8 cellular contexts compared by ENCODE assay signal in genomic region chr12:31080221-31080620, GRCh38. TPM values are rescaled to one million over a fixed set of nuclear protein-coding genes. Genes with fewer than 3 reads are reported as not detected.
A peak's percentile ranks its signal among the peaks of the same experiment; 100 is the strongest.
DNase-seq lines count a peak whose midpoint lies in the region; ATAC-seq lines count a peak whose summit lies in the region.
"Not testable (repeated sequence)": the region's sequence is repeated elsewhere in the genome, so short reads cannot be mapped to it uniquely, and the experiment has no call there.

No MANE protein-coding gene starts in this region.

- not testable (repeated sequence) for H3K4ac ChIP-seq in mesendoderm (ENCODE audit: low read depth, low read length)

- H2BK5ac ChIP-seq in mesendoderm (ENCODE audit: low read length), result not testable (repeated sequence)

- H2BK120ac ChIP-seq in mesendoderm (ENCODE audit: low read depth, low read length), result not testable (repeated sequence)

- H3K4me2 ChIP-seq in mesendoderm (ENCODE audit: low read length), result not testable (repeated sequence)

- not testable (repeated sequence) for H3K4me3 Mint-ChIP-seq in activated naive CD8-positive, alpha-beta T cell treated with anti-CD3 and anti-CD28 coated beads, Interleukin-2, amount 50 U/mL, for 24 hours; stimulated activated naive CD8-positive, alpha-beta T cell treated with anti-CD3 and anti-CD28 coated beads, Interleukin-15, Interleukin-2, amounts not matched to agents 100 ng/mL and 50 ng/mL, for 24 hours

- not testable (repeated sequence) for H3K79me1 ChIP-seq in mesendoderm (ENCODE audit: low read length)

- H3K4me3 ChIP-seq in mesendoderm (ENCODE audit: low read length), result not testable (repeated sequence)

- in situ Hi-C loops in KBM-7 (cut with MboI; ENCODE audit: low pct_unique_long_range_greater_than_20kb, low sequenced_read_pairs), result not testable (repeated sequence)

- not testable (repeated sequence) for H3K79me2 ChIP-seq in mesendoderm (ENCODE audit: control insufficient read depth, insufficient read depth, low read length)

- H3K27ac ChIP-seq in epithelial cell of prostate, result peak overlapping the region; percentile 7
- H3K27ac ChIP-seq in mesendoderm (ENCODE audit: low read depth, low read length), result peak overlapping the region; percentile 62

- not testable (repeated sequence) for H3K9me3 Mint-ChIP-seq in activated naive CD8-positive, alpha-beta T cell treated with anti-CD3 and anti-CD28 coated beads, Interleukin-2, amount 50 U/mL, for 24 hours; stimulated activated naive CD8-positive, alpha-beta T cell treated with anti-CD3 and anti-CD28 coated beads, Interleukin-15, Interleukin-2, amounts not matched to agents 100 ng/mL and 50 ng/mL, for 24 hours

- H4K8ac ChIP-seq in mesendoderm (ENCODE audit: low read depth, low read length), result peak overlapping the region; percentile 56

- not testable (repeated sequence) for H3K56ac ChIP-seq in mesendoderm (ENCODE audit: low read length)

- not testable (repeated sequence) for H4K5ac ChIP-seq in mesendoderm (ENCODE audit: low read length)

- not testable (repeated sequence) for H3K9ac ChIP-seq in mesendoderm (ENCODE audit: low read length)

- not testable (repeated sequence) for H3K18ac ChIP-seq in mesendoderm (ENCODE audit: low read length)

- H3K36me3 ChIP-seq in mesendoderm (ENCODE audit: control insufficient read depth, insufficient read depth, low read length), result not testable (repeated sequence)

- not testable (repeated sequence) for H3K27me3 ChIP-seq in mesendoderm (ENCODE audit: insufficient read depth, low read length, poor library complexity)

- peaks cover 27% of the 10 kb centered on the region for H3K4me1 Mint-ChIP-seq in activated naive CD8-positive, alpha-beta T cell treated with anti-CD3 and anti-CD28 coated beads, Interleukin-2, amount 50 U/mL, for 24 hours
- peaks cover 21% of the 10 kb centered on the region for H3K4me1 Mint-ChIP-seq in stimulated activated naive CD8-positive, alpha-beta T cell treated with anti-CD3 and anti-CD28 coated beads, Interleukin-15, Interleukin-2, amounts not matched to agents 100 ng/mL and 50 ng/mL, for 24 hours (ENCODE audit: low read depth)

- H2AK5ac ChIP-seq in mesendoderm (ENCODE audit: low read length), result not testable (repeated sequence)

- H3K36me3 Mint-ChIP-seq in activated naive CD8-positive, alpha-beta T cell treated with anti-CD3 and anti-CD28 coated beads, Interleukin-2, amount 50 U/mL, for 24 hours (ENCODE audit: low read depth), result peaks cover 38% of the 10 kb centered on the region
- peaks cover 52% of the 10 kb centered on the region for H3K36me3 Mint-ChIP-seq in stimulated activated naive CD8-positive, alpha-beta T cell treated with anti-CD3 and anti-CD28 coated beads, Interleukin-15, Interleukin-2, amounts not matched to agents 100 ng/mL and 50 ng/mL, for 24 hours (ENCODE audit: low read depth)

- H3K23ac ChIP-seq in mesendoderm (ENCODE audit: low read length), result not testable (repeated sequence)

- H3K27ac Mint-ChIP-seq in activated naive CD8-positive, alpha-beta T cell treated with anti-CD3 and anti-CD28 coated beads, Interleukin-2, amount 50 U/mL, for 24 hours, result peak overlapping the region; percentile 20
- peak overlapping the region; percentile 32 for H3K27ac Mint-ChIP-seq in stimulated activated naive CD8-positive, alpha-beta T cell treated with anti-CD3 and anti-CD28 coated beads, Interleukin-15, Interleukin-2, amounts not matched to agents 100 ng/mL and 50 ng/mL, for 24 hours

- H3K4me1 ChIP-seq in mesendoderm (ENCODE audit: control insufficient read depth, low read depth, low read length), result not testable (repeated sequence)

- DNase-seq in Daoy (ENCODE audit: low read depth) (peak; percentile 78), KBM-7 (peak; percentile 76), NCI-H69 (lab: John Stamatoyannopoulos, UW) (peak; percentile 97), UCSD-AML1 (lab: John Stamatoyannopoulos, UW; ENCODE audit: unreplicated experiment) (peak; percentile 10), mesendoderm (peak; percentile 93)
- not testable (repeated sequence) for DNase-seq in activated naive CD8-positive, alpha-beta T cell treated with anti-CD3 and anti-CD28 coated beads, Interleukin-2, amount 50 U/mL, for 24 hours; epithelial cell of prostate (ENCODE audit: low read depth, low spot score)

- H3K27me3 Mint-ChIP-seq in activated naive CD8-positive, alpha-beta T cell treated with anti-CD3 and anti-CD28 coated beads, Interleukin-2, amount 50 U/mL, for 24 hours; stimulated activated naive CD8-positive, alpha-beta T cell treated with anti-CD3 and anti-CD28 coated beads, Interleukin-15, Interleukin-2, amounts not matched to agents 100 ng/mL and 50 ng/mL, for 24 hours: not testable (repeated sequence)

- no CpG with 5 or more reads among the region's 6 CpGs for WGBS in mesendoderm (ENCODE audit: extremely low coverage, insufficient coverage, low lambda C conversion rate)

- ATAC-seq in activated naive CD8-positive, alpha-beta T cell treated with anti-CD3 and anti-CD28 coated beads, Interleukin-2, amount 50 U/mL, for 24 hours, result not testable (repeated sequence)

- not testable (repeated sequence) for H2BK15ac ChIP-seq in mesendoderm (replicated peaks; ENCODE audit: low read depth)

RNA-seq across cellular contexts. Expression of gene DDX11, which starts 6.6 kb away (rescaled TPM):
- 36.1 and 36.8 TPM in 2 replicates for total RNA-seq in Daoy (2014; rRNA removed; shearing (Covaris generic))
- polyA plus RNA-seq in mesendoderm (2013, experiment 1 of 2), result 34.5 TPM
- polyA plus RNA-seq in mesendoderm (2013, experiment 2 of 2), result 34.8 TPM
